Comparison of ENCODE assay signal across 1 cellular context in the genomic region with DNA sequence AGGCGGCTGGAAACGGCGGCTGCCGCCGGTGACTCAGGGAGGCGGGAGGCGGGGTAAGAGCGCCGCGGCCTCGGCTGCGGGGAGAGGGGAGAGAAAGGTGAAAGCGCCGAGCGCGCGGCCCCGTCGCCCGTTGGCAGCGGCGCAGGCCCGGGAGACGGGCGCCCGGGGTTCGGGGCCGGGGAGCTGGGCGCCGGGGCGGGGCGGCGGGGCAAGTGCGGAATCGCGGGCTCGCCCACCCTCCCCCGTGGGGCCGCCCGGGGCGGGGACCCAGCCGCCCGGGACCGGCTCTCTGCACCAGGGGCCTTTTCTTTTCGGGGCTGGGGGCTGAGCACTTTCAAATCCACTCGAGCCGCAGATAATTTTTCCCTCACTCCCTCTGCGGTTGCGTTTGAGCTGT.
TF ChIP-seq lines count a peak whose summit lies in the region.

No MANE protein-coding gene starts in this region.

TF ChIP-seq in GM23338, 12 proteins besides CTCF, POLR2A, EP300 and RAD21 (continued from another document):
- TF ChIP-seq, protein P1, sequence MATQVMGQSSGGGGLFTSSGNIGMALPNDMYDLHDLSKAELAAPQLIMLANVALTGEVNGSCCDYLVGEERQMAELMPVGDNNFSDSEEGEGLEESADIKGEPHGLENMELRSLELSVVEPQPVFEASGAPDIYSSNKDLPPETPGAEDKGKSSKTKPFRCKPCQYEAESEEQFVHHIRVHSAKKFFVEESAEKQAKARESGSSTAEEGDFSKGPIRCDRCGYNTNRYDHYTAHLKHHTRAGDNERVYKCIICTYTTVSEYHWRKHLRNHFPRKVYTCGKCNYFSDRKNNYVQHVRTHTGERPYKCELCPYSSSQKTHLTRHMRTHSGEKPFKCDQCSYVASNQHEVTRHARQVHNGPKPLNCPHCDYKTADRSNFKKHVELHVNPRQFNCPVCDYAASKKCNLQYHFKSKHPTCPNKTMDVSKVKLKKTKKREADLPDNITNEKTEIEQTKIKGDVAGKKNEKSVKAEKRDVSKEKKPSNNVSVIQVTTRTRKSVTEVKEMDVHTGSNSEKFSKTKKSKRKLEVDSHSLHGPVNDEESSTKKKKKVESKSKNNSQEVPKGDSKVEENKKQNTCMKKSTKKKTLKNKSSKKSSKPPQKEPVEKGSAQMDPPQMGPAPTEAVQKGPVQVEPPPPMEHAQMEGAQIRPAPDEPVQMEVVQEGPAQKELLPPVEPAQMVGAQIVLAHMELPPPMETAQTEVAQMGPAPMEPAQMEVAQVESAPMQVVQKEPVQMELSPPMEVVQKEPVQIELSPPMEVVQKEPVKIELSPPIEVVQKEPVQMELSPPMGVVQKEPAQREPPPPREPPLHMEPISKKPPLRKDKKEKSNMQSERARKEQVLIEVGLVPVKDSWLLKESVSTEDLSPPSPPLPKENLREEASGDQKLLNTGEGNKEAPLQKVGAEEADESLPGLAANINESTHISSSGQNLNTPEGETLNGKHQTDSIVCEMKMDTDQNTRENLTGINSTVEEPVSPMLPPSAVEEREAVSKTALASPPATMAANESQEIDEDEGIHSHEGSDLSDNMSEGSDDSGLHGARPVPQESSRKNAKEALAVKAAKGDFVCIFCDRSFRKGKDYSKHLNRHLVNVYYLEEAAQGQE (IDR thresholded peaks at IDR 0.05; ENCODE audit: unreplicated experiment), result no peak
